Comparison of ENCODE assay signal across 12 cellular contexts in genomic region chr10:109961181-109962001, GRCh38. TPM values are rescaled to one million over a fixed set of nuclear protein-coding genes. Genes with fewer than 3 reads are reported as not detected.
DNase-seq lines count a peak whose midpoint lies in the region; ATAC-seq and TF ChIP-seq lines count a peak whose summit lies in the region.
"Had no signal": no experiment of that assay in that cellular context is flagged by ENCODE, and none has a peak within 500 bp of the region (broad histone marks: within the 10 kb centered on the region; RNA-seq: fewer than 3 reads in every experiment).

No MANE protein-coding gene starts in this region.

- H3K36me3 Mint-ChIP-seq in activated naive CD4-positive, alpha-beta T cell treated with anti-CD3 and anti-CD28 coated beads, Interleukin-2, amount 50 U/mL, for 72 hours: no peaks in the 10 kb centered on the region

- no peak overlapping the region for H3K27ac Mint-ChIP-seq in activated naive CD4-positive, alpha-beta T cell treated with anti-CD3 and anti-CD28 coated beads, Interleukin-2, amount 50 U/mL, for 72 hours
- H3K27ac Mint-ChIP-seq: CD4-positive, alpha-beta T cell had no signal

- H3K9me3 ChIP-seq in mesodermal cell (ENCODE audit: control insufficient read depth, low read length): no peaks in the 10 kb centered on the region

- ATAC-seq in activated naive CD4-positive, alpha-beta T cell treated with anti-CD3 and anti-CD28 coated beads, Interleukin-2, amount 50 U/mL, for 72 hours: no peak
- no peak for ATAC-seq in GM21447 (IDR thresholded peaks at IDR 0.05; ENCODE audit: unreplicated experiment)
- ATAC-seq in HG02885 (IDR thresholded peaks at IDR 0.05; ENCODE audit: poor library complexity, unreplicated experiment): no peak

- H3K9me3 Mint-ChIP-seq in activated naive CD4-positive, alpha-beta T cell treated with anti-CD3 and anti-CD28 coated beads, Interleukin-2, amount 50 U/mL, for 72 hours: peaks cover 0 to 3% of the 10 kb centered on the region in 2 donors
- H3K9me3 Mint-ChIP-seq: CD4-positive, alpha-beta T cell had no signal

- H3K36me3 ChIP-seq in mesodermal cell (ENCODE audit: control insufficient read depth, insufficient read depth, low read length): no peaks in the 10 kb centered on the region

- H3K4me1 ChIP-seq in mesodermal cell (ENCODE audit: control insufficient read depth, insufficient read depth, low read length, poor library complexity, severe bottlenecking): peaks cover 30% of the 10 kb centered on the region

- H3K4me3 ChIP-seq in choroid plexus epithelial cell (ENCODE audit: low read depth, low read length): no peak overlapping the region
- no peak overlapping the region for H3K4me3 ChIP-seq in mesodermal cell (ENCODE audit: extremely low read depth, insufficient read depth, low read length, poor library complexity, severe bottlenecking)

- DNase-seq in DMS53 treated with DMSO at 0.1 percent for 48 hours (lab: John Stamatoyannopoulos, UW; ENCODE audit: unreplicated experiment) (peak; percentile 75), NCI-H2029 treated with DMSO at 0.1 percent for 48 hours (lab: John Stamatoyannopoulos, UW) (peak; percentile 9), choroid plexus epithelial cell (ENCODE audit: low read depth) (peak; percentile 62), T-helper 2 cell (no peak)
- DNase-seq in activated naive CD4-positive, alpha-beta T cell treated with anti-CD3 and anti-CD28 coated beads, Interleukin-2, amount 50 U/mL, for 72 hours (ENCODE audit: low spot score in 2 of 2): no peak
- DNase-seq: activated T-cell treated with anti-CD3 and anti-CD28 coated beads, Interleukin-2, amount 50 U/mL, for 48 hours; CD4-positive, alpha-beta T cell; GOT3; NCI-H524 treated with DMSO at 0.1 percent for 48 hours had no signal

- no peak for TF ChIP-seq CTCF in choroid plexus epithelial cell (conservative IDR thresholded peaks at IDR 0.05; ENCODE audit: low read depth, low read length)

- peak overlapping the region; percentile 54 for H3K27ac ChIP-seq in mesodermal cell (ENCODE audit: low read depth, low read length, severe bottlenecking)

- WGBS in mesodermal cell (ENCODE audit: insufficient coverage in 2 of 2), 2 experiments: 53 to 95% methylated on average over 2 of the region's 5 CpGs

RNA-seq across cellular contexts. Expression of gene XPNPEP1, which starts 38.1 kb away (rescaled TPM):
- polyA plus RNA-seq in mesodermal cell (2013, experiment 1 of 2): 74.6 TPM
- polyA plus RNA-seq in mesodermal cell (2013, experiment 2 of 2): 64.3 TPM
- 100 to 1,000 TPM in 1 of 2 donors, 10 to 100 TPM in 1; 77.9 to 118 TPM for total RNA-seq in activated naive CD4-positive, alpha-beta T cell treated with anti-CD3 and anti-CD28 coated beads, Interleukin-2, amount 50 U/mL, for 72 hours

RNA-seq across cellular contexts. Expression of gene ADD3, which starts 46.4 kb away (rescaled TPM):
- polyA plus RNA-seq in mesodermal cell (2013, experiment 1 of 2): 124 TPM
- polyA plus RNA-seq in mesodermal cell (2013, experiment 2 of 2): 155 TPM
- total RNA-seq in activated naive CD4-positive, alpha-beta T cell treated with anti-CD3 and anti-CD28 coated beads, Interleukin-2, amount 50 U/mL, for 72 hours: 100 to 1,000 TPM in 1 of 2 donors, 10 to 100 TPM in 1; 60.3 to 123 TPM

Comparison
In these comparisons a context has a peak if more than half of its experiments do, and no peak if none do; other contexts are left out.
1. DNase-seq: peak in DMS53 treated with DMSO at 0.1 percent for 48 hours (single experiment), NCI-H2029 treated with DMSO at 0.1 percent for 48 hours (single experiment) and choroid plexus epithelial cell (single experiment); none in T-helper 2 cell (0 of 5) and activated naive CD4-positive, alpha-beta T cell treated with anti-CD3 and anti-CD28 coated beads, Interleukin-2, amount 50 U/mL, for 72 hours (0 of 2).